In genomic region chr17:7014261-7014994, GRCh38 we compare ENCODE assay signal across 1 cellular context.
TF ChIP-seq lines count a peak whose summit lies in the region.

No MANE protein-coding gene starts in this region.

TF ChIP-seq in SK-N-SH, 30 proteins besides CTCF, POLR2A, EP300 and RAD21 (continued from another document):
- TF ChIP-seq USF1 (IDR thresholded peaks at IDR 0.05; ENCODE audit: borderline replicate concordance, low read depth): no peak
- peak; percentile 81 for TF ChIP-seq MXI1 (IDR thresholded peaks at IDR 0.05; ENCODE audit: low read depth, low read length)
- TF ChIP-seq CHD2 (IDR thresholded peaks at IDR 0.05; ENCODE audit: low read length, partially characterized antibody): peak; percentile 63
- no peak for TF ChIP-seq TEAD4 (IDR thresholded peaks at IDR 0.05; ENCODE audit: borderline replicate concordance, insufficient read depth)
- TF ChIP-seq NFIC (IDR thresholded peaks at IDR 0.05; ENCODE audit: borderline replicate concordance): peak; percentile 10; the same call in 1 of the 2 replicates
- peak; percentile 55; the same call in 1 of the 2 replicates for TF ChIP-seq TAF1 (IDR thresholded peaks at IDR 0.05; ENCODE audit: borderline replicate concordance, low read depth, low read length)
- peak; percentile 50 for TF ChIP-seq PBX3 (IDR thresholded peaks at IDR 0.05)
- TF ChIP-seq GABPA (IDR thresholded peaks at IDR 0.05; ENCODE audit: low read depth): peak; percentile 84
